Comparison of ENCODE assay signal across 14 cellular contexts in genomic region chr5:34698109-34698419, GRCh38. TPM values are rescaled to one million over a fixed set of nuclear protein-coding genes. Genes with fewer than 3 reads are reported as not detected.
DNase-seq lines count a peak whose midpoint lies in the region; ATAC-seq and TF ChIP-seq lines count a peak whose summit lies in the region.
"Had no signal": no experiment of that assay in that cellular context is flagged by ENCODE, and none has a peak within 500 bp of the region (broad histone marks: within the 10 kb centered on the region; RNA-seq: fewer than 3 reads in every experiment).

No MANE protein-coding gene starts in this region.

- H3K4me3 ChIP-seq in endodermal cell (ENCODE audit: low read length), result no peak overlapping the region
- H3K4me3 ChIP-seq in upper lobe of right lung, result no peak overlapping the region

- H3K27me3 Mint-ChIP-seq in Calu3 (ENCODE audit: unreplicated experiment) (no peaks in the 10 kb centered on the region), HFFc6 (ENCODE audit: insufficient read depth) (no peaks in the 10 kb centered on the region; the same call in none of the 2 replicates), endodermal cell (ENCODE audit: insufficient read depth) (no peaks in the 10 kb centered on the region)
- H3K27me3 Mint-ChIP-seq: B cell; CD4-positive, alpha-beta T cell had no signal

- peaks cover 43% of the 10 kb centered on the region for H3K4me1 Mint-ChIP-seq in Calu3 (ENCODE audit: low read depth, unreplicated experiment)
- peaks cover 77% of the 10 kb centered on the region for H3K4me1 Mint-ChIP-seq in HFFc6 (ENCODE audit: low read depth)
- H3K4me1 Mint-ChIP-seq in endodermal cell, result peaks cover 31% of the 10 kb centered on the region

- H3K9me3 ChIP-seq in endodermal cell (ENCODE audit: control insufficient read depth, low read length) (no peaks in the 10 kb centered on the region), upper lobe of right lung (no peaks in the 10 kb centered on the region)

- H3K27ac ChIP-seq in endodermal cell (ENCODE audit: low read depth, low read length) (no peak overlapping the region), upper lobe of right lung (peak overlapping the region; percentile 24), foreskin keratinocyte (no peak overlapping the region)
- H3K27ac ChIP-seq: HL-60 had no signal

- DNase-seq in Calu3 (no peak), HFFc6 (no peak), endodermal cell (peak; percentile 24), upper lobe of right lung (no peak), foreskin keratinocyte (no peak)
- DNase-seq in activated CD4-positive, alpha-beta T cell treated with anti-CD3 and anti-CD28 coated beads for 1 hour, result no peak
- DNase-seq: C1 segment of cervical spinal cord; CD4-positive, alpha-beta T cell; DND-41; GDM1; KG1 had no signal

- CTCF ChIA-PET in Calu3 (lab: Charles Lee), result interaction anchor here (2.2 kb wide), 1 partner anchor 11 kb away, joined by 4 read pairs; no protein-coding TSS in a partner anchor

- no TSS peak for BruUV-seq in Calu3 (replicated peaks; lab: Mats Ljungman, UMichigan)

- H3K9ac ChIP-seq in endodermal cell (ENCODE audit: extremely low read depth, low read length, poor library complexity, severe bottlenecking), result no peak overlapping the region

- H3K27ac Mint-ChIP-seq in Calu3 (ENCODE audit: unreplicated experiment) (peak overlapping the region; percentile 31), HFFc6 (peak overlapping the region; percentile 41; the same call in 1 of the 2 replicates), endodermal cell (no peak overlapping the region)
- H3K27ac Mint-ChIP-seq: B cell; CD4-positive, alpha-beta T cell had no signal

- H3K4me3 Mint-ChIP-seq in Calu3 (ENCODE audit: low read depth, unreplicated experiment) (no peak overlapping the region), HFFc6 (no peak overlapping the region), endodermal cell (no peak overlapping the region)
- H3K4me3 Mint-ChIP-seq: B cell; CD4-positive, alpha-beta T cell had no signal

- H3K36me3 Mint-ChIP-seq in Calu3 (ENCODE audit: insufficient read depth, unreplicated experiment) (peaks cover 19% of the 10 kb centered on the region), HFFc6 (ENCODE audit: low read depth) (peaks cover 62% of the 10 kb centered on the region), endodermal cell (ENCODE audit: low read depth) (peaks cover 11% of the 10 kb centered on the region)

- peaks cover 7% of the 10 kb centered on the region for H3K36me3 ChIP-seq in endodermal cell (ENCODE audit: control insufficient read depth, insufficient read depth, low read length)
- H3K36me3 ChIP-seq in upper lobe of right lung, result no peaks in the 10 kb centered on the region

- H3K27me3 ChIP-seq in endodermal cell (ENCODE audit: control insufficient read depth, insufficient read depth, low read length, poor library complexity, severe bottlenecking), result no peaks in the 10 kb centered on the region
- no peaks in the 10 kb centered on the region for H3K27me3 ChIP-seq in upper lobe of right lung
- no peaks in the 10 kb centered on the region for H3K27me3 ChIP-seq in foreskin keratinocyte

- H3K9me3 Mint-ChIP-seq in Calu3 (ENCODE audit: low read depth, unreplicated experiment) (no peaks in the 10 kb centered on the region), HFFc6 (no peaks in the 10 kb centered on the region), endodermal cell (no peaks in the 10 kb centered on the region)
- H3K9me3 Mint-ChIP-seq: CD4-positive, alpha-beta T cell had no signal

- no peak for TF ChIP-seq CTCF in Calu3 (IDR thresholded peaks at IDR 0.05; ENCODE audit: unreplicated experiment)
- no peak for TF ChIP-seq CTCF in HFFc6 (IDR thresholded peaks at IDR 0.05)
- no peak for TF ChIP-seq CTCF in endodermal cell (conservative IDR thresholded peaks at IDR 0.05)
- TF ChIP-seq CTCF in upper lobe of right lung (IDR thresholded peaks at IDR 0.05), result no peak
- TF ChIP-seq CTCF in foreskin keratinocyte (conservative IDR thresholded peaks at IDR 0.05), result no peak

- H3K4me1 ChIP-seq in endodermal cell (ENCODE audit: control insufficient read depth, insufficient read depth, low read length) (peaks cover 7% of the 10 kb centered on the region), upper lobe of right lung (peaks cover 22% of the 10 kb centered on the region), foreskin keratinocyte (peaks cover 19% of the 10 kb centered on the region)

- intact Hi-C loops in Calu3 (cut with micrococcal nuclease; ENCODE audit: unreplicated experiment), result no loop called here
- intact Hi-C loops in upper lobe of right lung (cut with DNase I), result no loop called here

- no peak for ATAC-seq in upper lobe of right lung
- ATAC-seq in foreskin keratinocyte, result no peak
- ATAC-seq in HG02870 (IDR thresholded peaks at IDR 0.05; ENCODE audit: unreplicated experiment), result no peak

RNA-seq across cellular contexts. Expression of gene RAI14, which starts 41.9 kb away (rescaled TPM):
- total RNA-seq in Calu3 (2022) (56.2 and 84.3 TPM in 2 replicates), endodermal cell (10 to 100 TPM; 66.6 to 87.5 TPM), upper lobe of right lung (79.6 TPM), foreskin keratinocyte (37.8 and 38.1 TPM in 2 replicates)
- 100 to 1,000 TPM; 256 to 360 (median 323) TPM for total RNA-seq in HFFc6 (2021; fragmentation: NEBNext Ultra II Directional; extraction: Animal tissue kit (Norgen Biotek cat#: 25700))
- 68.8 TPM for polyA plus RNA-seq in endodermal cell (2013, experiment 1 of 2)
- 63.3 TPM for polyA plus RNA-seq in endodermal cell (2013, experiment 2 of 2)
- 9.0 and 10.9 TPM in 2 replicates for polyA plus RNA-seq in foreskin keratinocyte
